16 cellular contexts compared by ENCODE assay signal in the genomic region with DNA sequence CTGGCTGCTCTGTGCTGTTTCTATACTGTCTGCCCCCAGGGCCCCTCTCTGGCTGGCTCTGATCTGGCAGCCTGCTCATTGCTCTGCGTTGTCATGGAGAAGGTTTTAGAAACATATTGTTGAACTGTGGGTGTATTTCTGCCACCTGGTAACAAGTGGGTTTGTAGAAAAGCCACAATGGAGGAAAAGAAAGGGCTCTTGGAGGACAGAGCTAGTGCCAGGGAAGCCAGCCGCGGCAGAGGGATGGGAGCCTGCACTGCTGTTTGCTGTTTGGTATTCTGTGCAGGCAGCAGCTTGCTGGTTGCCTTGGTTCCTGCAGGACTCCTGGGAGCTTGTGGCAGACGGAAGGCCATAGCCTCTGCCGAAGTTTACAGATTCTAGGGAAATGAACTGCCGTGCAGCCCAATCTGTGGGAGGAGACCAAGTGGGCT. TPM values are rescaled to one million over a fixed set of nuclear protein-coding genes. Genes with fewer than 3 reads are reported as not detected.
A peak's percentile ranks its signal among the peaks of the same experiment; 100 is the strongest.
DNase-seq lines count a peak whose midpoint lies in the region; ATAC-seq and TF ChIP-seq lines count a peak whose summit lies in the region.
"Had no signal": no experiment of that assay in that cellular context is flagged by ENCODE, and none has a peak within 500 bp of the region (broad histone marks: within the 10 kb centered on the region; RNA-seq: fewer than 3 reads in every experiment).

No MANE protein-coding gene starts in this region.

- H3K27ac ChIP-seq in angular gyrus (ENCODE audit: low read depth, low read length) (peak overlapping the region; percentile 67), left lung (no peak overlapping the region)
- H3K27ac ChIP-seq: tibial artery had no signal

- no peaks in the 10 kb centered on the region for H3K9me3 Mint-ChIP-seq in nephron progenitor cell
- H3K9me3 Mint-ChIP-seq: activated B cell treated with CpG ODN at 0.5 μM for 24 hours; central memory CD8-positive, alpha-beta T cell had no signal

- DNase-seq in DMS79 treated with DMSO at 0.1 percent for 48 hours (lab: John Stamatoyannopoulos, UW) (peak; percentile 97), NCI-H187 treated with DMSO at 0.1 percent for 48 hours (lab: John Stamatoyannopoulos, UW) (peak; percentile 45), nephron progenitor cell (peak; percentile 29), MG63 (no peak), left lung (no peak)
- DNase-seq in stimulated activated naive CD8-positive, alpha-beta T cell treated with anti-CD3 and anti-CD28 coated beads, Interleukin-15, Interleukin-2, amounts not matched to agents 100 U/mL and 50 U/mL, for 24 hours: no peak
- DNase-seq: activated B cell treated with CpG ODN at 0.5 μM for 24 hours; activated effector memory CD4-positive, alpha-beta T cell treated with anti-CD3 and anti-CD28 coated beads, Interleukin-2, amount 50 U/mL, for 16 hours; CD4-positive, alpha-beta memory T cell; left cardiac atrium; SHP77; tibial artery had no signal

- no peaks in the 10 kb centered on the region for H3K36me3 Mint-ChIP-seq in nephron progenitor cell (ENCODE audit: low read depth)
- H3K36me3 Mint-ChIP-seq: CD4-positive, alpha-beta memory T cell had no signal

- H3K36me3 ChIP-seq in MG63: no peaks in the 10 kb centered on the region
- no peaks in the 10 kb centered on the region for H3K36me3 ChIP-seq in left lung
- H3K36me3 ChIP-seq: tibial artery had no signal

- H3K27ac Mint-ChIP-seq in nephron progenitor cell: peak overlapping the region; percentile 89
- H3K27ac Mint-ChIP-seq: activated B cell treated with CpG ODN at 0.5 μM for 24 hours; CD4-positive, alpha-beta memory T cell had no signal

- H3K9me3 ChIP-seq in MG63: no peaks in the 10 kb centered on the region
- H3K9me3 ChIP-seq in left lung: no peaks in the 10 kb centered on the region
- H3K9me3 ChIP-seq: tibial artery had no signal

- intact Hi-C loops in left lung (cut with DNase I): no loop called here

- ATAC-seq in left lung (no peak), GM21360 (IDR thresholded peaks at IDR 0.05; ENCODE audit: unreplicated experiment) (no peak)
- ATAC-seq in stimulated activated naive CD8-positive, alpha-beta T cell treated with anti-CD3 and anti-CD28 coated beads, Interleukin-15, Interleukin-2, amounts not matched to agents 100 U/mL and 50 U/mL, for 24 hours: no peak
- ATAC-seq: left cardiac atrium had no signal

- no peak overlapping the region for H3K4me3 Mint-ChIP-seq in nephron progenitor cell
- H3K4me3 Mint-ChIP-seq: activated B cell treated with CpG ODN at 0.5 μM for 24 hours; CD4-positive, alpha-beta memory T cell; central memory CD8-positive, alpha-beta T cell had no signal

- H3K4me3 ChIP-seq in MG63 (no peak overlapping the region), left lung (no peak overlapping the region)
- H3K4me3 ChIP-seq: tibial artery had no signal

- TF ChIP-seq CTCF in nephron progenitor cell (IDR thresholded peaks at IDR 0.05) (no peak), left lung (IDR thresholded peaks at IDR 0.05) (no peak)

- peaks cover 33% of the 10 kb centered on the region for H3K27me3 Mint-ChIP-seq in nephron progenitor cell (ENCODE audit: low read depth, poor library complexity)

- no peaks in the 10 kb centered on the region for H3K4me1 ChIP-seq in left lung
- H3K4me1 ChIP-seq: tibial artery had no signal

- H3K4me1 Mint-ChIP-seq in nephron progenitor cell: peaks cover 17% of the 10 kb centered on the region
- H3K4me1 Mint-ChIP-seq: activated B cell treated with CpG ODN at 0.5 μM for 24 hours; CD4-positive, alpha-beta memory T cell; central memory CD8-positive, alpha-beta T cell had no signal

- no peaks in the 10 kb centered on the region for H3K27me3 ChIP-seq in MG63
- peaks cover 0 to 69% of the 10 kb centered on the region in 2 donors for H3K27me3 ChIP-seq in left lung

RNA-seq across cellular contexts. Expression of a gene that starts 15.1 kb away (rescaled TPM):
- not detected in 2 replicates for total RNA-seq in MG63 (2014; rRNA removed; shearing (Covaris generic); ENCODE audit: low replicate concordance)
- not detected for total RNA-seq in left lung
- total RNA-seq: activated B cell treated with CpG ODN at 0.5 μM for 24 hours; CD4-positive, alpha-beta memory T cell; left cardiac atrium; renal cortical epithelial cell had no signal

RNA-seq across cellular contexts. Expression of a gene that starts 51.8 kb away (rescaled TPM):
- 1.9 and 3.1 TPM in 2 replicates for total RNA-seq in MG63 (2014; rRNA removed; shearing (Covaris generic); ENCODE audit: low replicate concordance)
- total RNA-seq in left lung: 10 to 100 TPM; 63.8 to 77.4 TPM

Comparison
In these comparisons a context has a peak if more than half of its experiments do, and no peak if none do; other contexts are left out.
1. DNase-seq: peak in DMS79 treated with DMSO at 0.1 percent for 48 hours (single experiment), NCI-H187 treated with DMSO at 0.1 percent for 48 hours (single experiment) and nephron progenitor cell (single experiment); none in MG63 (single experiment), left lung (0 of 2) and stimulated activated naive CD8-positive, alpha-beta T cell treated with anti-CD3 and anti-CD28 coated beads, Interleukin-15, Interleukin-2, amounts not matched to agents 100 U/mL and 50 U/mL, for 24 hours (single experiment).
2. RNA of a gene that starts 51.8 kb away (total RNA-seq): 63.8 to 77.4 TPM in left lung; 1.9 to 3.1 TPM in MG63; every median in the first group is over 10 times any median in the second.